ENCODE assay signal across 9 cellular contexts in genomic region chr20:19888269-19888669, GRCh38.
DNase-seq lines count a peak whose midpoint lies in the region; ATAC-seq and TF ChIP-seq lines count a peak whose summit lies in the region.
"Had no signal": no experiment of that assay in that cellular context is flagged by ENCODE, and none has a peak within 500 bp of the region (broad histone marks: within the 10 kb centered on the region; RNA-seq: fewer than 3 reads in every experiment).

No MANE protein-coding gene starts in this region.

- intact Hi-C loops in heart right ventricle (cut with DNase I) = loop anchor here in 8 of 10 donors (2.0 to 10.0 kb wide), 12 partner anchors 54 to 196 kb away; no protein-coding TSS in a partner anchor

- H4K91ac ChIP-seq in trophoblast cell (ENCODE audit: low read depth, low read length) = peak overlapping the region; percentile 84

- no peak overlapping the region for H4K8ac ChIP-seq in trophoblast cell (ENCODE audit: low read depth, low read length)

- H3K4me1 ChIP-seq in RWPE2 (ENCODE audit: insufficient read depth, poor library complexity, severe bottlenecking) (peaks cover 36% of the 10 kb centered on the region), heart right ventricle (peaks cover 29 to 90% (median 63%) of the 10 kb centered on the region in 9 donors), trophoblast cell (ENCODE audit: control insufficient read depth in 1 of 2, insufficient read depth in 2 of 2, low read length in 2 of 2) (peaks cover 30 to 39% of the 10 kb centered on the region in 2 experiments)

- H3K23ac ChIP-seq in trophoblast cell (ENCODE audit: low read length) = no peak overlapping the region

- H3K4me2 ChIP-seq in trophoblast cell (ENCODE audit: low read length) = no peak overlapping the region

- H2AK5ac ChIP-seq in trophoblast cell (ENCODE audit: low read length) = peak overlapping the region; percentile 9

- H2BK12ac ChIP-seq in trophoblast cell (ENCODE audit: low read length) = peak overlapping the region; percentile 1

- H3K27me3 ChIP-seq in RWPE2 (ENCODE audit: insufficient read depth, poor library complexity, severe bottlenecking) (no peaks in the 10 kb centered on the region), heart right ventricle (no peaks in the 10 kb centered on the region), trophoblast cell (ENCODE audit: insufficient read depth, low read length) (no peaks in the 10 kb centered on the region)

- peaks cover 31% of the 10 kb centered on the region for H3K79me1 ChIP-seq in trophoblast cell (ENCODE audit: low read length)

- no peak overlapping the region for H4K12ac ChIP-seq in trophoblast cell (ENCODE audit: low read depth, low read length)

- WGBS in heart right ventricle, 2 donors = 25 to 26% methylated on average over 8 of the region's 8 CpGs
- WGBS in trophoblast cell (ENCODE audit: extremely low coverage, insufficient coverage, insufficient read length) = no CpG with 5 or more reads among the region's 8 CpGs

- H3K14ac ChIP-seq in trophoblast cell (ENCODE audit: low read length) = peak overlapping the region; percentile 22

- H3K79me2 ChIP-seq in trophoblast cell (ENCODE audit: control insufficient read depth, insufficient read depth, low read length, poor library complexity) = peaks cover 3% of the 10 kb centered on the region

- no peaks in the 10 kb centered on the region for H3K9me3 ChIP-seq in RWPE2 (ENCODE audit: severe bottlenecking)
- H3K9me3 ChIP-seq in heart right ventricle = peaks cover 0 to 6% (median 0%) of the 10 kb centered on the region in 11 donors
- H3K9me3 ChIP-seq in trophoblast cell (ENCODE audit: insufficient read depth, low read depth, low read length) = no peaks in the 10 kb centered on the region
- H3K9me3 ChIP-seq: SK-N-SH had no signal

- H3K36me3 ChIP-seq in RWPE2 (ENCODE audit: low read depth) = peaks cover 6% of the 10 kb centered on the region; the same call in 1 of the 2 replicates
- peaks cover 0 to 33% (median 10%) of the 10 kb centered on the region in 9 donors for H3K36me3 ChIP-seq in heart right ventricle
- H3K36me3 ChIP-seq in trophoblast cell (ENCODE audit: control insufficient read depth in 1 of 2, insufficient read depth in 2 of 2, low read length in 2 of 2) = peaks cover 3 to 7% of the 10 kb centered on the region in 2 experiments

- peak overlapping the region; percentile 79 for H2BK120ac ChIP-seq in trophoblast cell (ENCODE audit: insufficient read depth, low read length, poor library complexity)

- H3K27ac ChIP-seq in RWPE2 (ENCODE audit: poor library complexity, severe bottlenecking) (peak overlapping the region; percentile 24), heart right ventricle (peak overlapping the region; percentile 72 to 98 (median 88)), trophoblast cell (ENCODE audit: low read depth, low read length) (peak overlapping the region; percentile 55)

- H3K4ac ChIP-seq in trophoblast cell (ENCODE audit: low read depth, low read length) = no peak overlapping the region

- H3K4me3 ChIP-seq in RWPE2 (ENCODE audit: severe bottlenecking) (no peak overlapping the region), heart right ventricle (peak overlapping the region in 9 of 10 donors; percentile 30 to 58 (median 54)), trophoblast cell (ENCODE audit: low read depth, low read length) (no peak overlapping the region)

- no peak for TF ChIP-seq CTCF in RWPE2 (IDR thresholded peaks at IDR 0.05; ENCODE audit: poor library complexity, severe bottlenecking)
- no peak for TF ChIP-seq CTCF in heart right ventricle (IDR thresholded peaks at IDR 0.05)

- CTCF ChIA-PET in HEK293T (lab: Yijun Ruan, JAX) = no interaction called here

- POLR2A ChIA-PET in HEK293T (lab: Yijun Ruan, JAX) = no interaction called here

- peak overlapping the region; percentile 25 for H2BK5ac ChIP-seq in trophoblast cell (ENCODE audit: low read depth, low read length, poor library complexity)

- no peak for ATAC-seq in RWPE2 (ENCODE audit: low read depth)
- ATAC-seq in heart right ventricle = peak in 4 of 8 donors; percentile 18 to 28 (median 24)
- ATAC-seq in GM21381 (IDR thresholded peaks at IDR 0.05; ENCODE audit: unreplicated experiment) = no peak

- no peak overlapping the region for H3K9ac ChIP-seq in trophoblast cell (ENCODE audit: low read length)

- DNase-seq in DMS153 (lab: John Stamatoyannopoulos, UW) = peak; percentile 75
- no peak for DNase-seq in RWPE2 (ENCODE audit: low spot score)
- DNase-seq in heart right ventricle = peak in 1 of 2 donors; percentile 20
- no peak for DNase-seq in trophoblast cell
- no peak for DNase-seq in SKM-1 (lab: John Stamatoyannopoulos, UW; ENCODE audit: unreplicated experiment)
- DNase-seq in NCI-H2227 (lab: John Stamatoyannopoulos, UW; ENCODE audit: unreplicated experiment) = no peak
- no peak for DNase-seq in HEK293T (ENCODE audit: extremely low spot score)
- DNase-seq: SK-N-SH had no signal

- peak overlapping the region; percentile 31 for H3K18ac ChIP-seq in trophoblast cell (ENCODE audit: low read length)

- no peak overlapping the region for H2AFZ ChIP-seq in trophoblast cell (ENCODE audit: insufficient read depth, low read length, poor library complexity)

TF ChIP-seq in HEK293T, 16 proteins besides CTCF, POLR2A, EP300 and RAD21:
- no peak for TF ChIP-seq SUZ12 (IDR thresholded peaks at IDR 0.05)
- no peak for TF ChIP-seq NFRKB (IDR thresholded peaks at IDR 0.05)
- TF ChIP-seq FOXK2 (IDR thresholded peaks at IDR 0.05) = no peak
- no peak for TF ChIP-seq HDGF (IDR thresholded peaks at IDR 0.05; ENCODE audit: borderline replicate concordance)
- no peak for TF ChIP-seq CTBP1 (IDR thresholded peaks at IDR 0.05; ENCODE audit: borderline replicate concordance)

Comparison
In these comparisons a context has a peak if more than half of its experiments do, and no peak if none do; other contexts are left out.
1. H3K27ac ChIP-seq: peak in every context shown above with its lines; median percentile 88 in heart right ventricle; 55 in trophoblast cell; 24 in RWPE2.
2. H3K4me3 ChIP-seq: peak in heart right ventricle (9 of 10); none in RWPE2 (single experiment) and trophoblast cell (single experiment).